ENCODE assay signal across 10 cellular contexts in the genomic region with DNA sequence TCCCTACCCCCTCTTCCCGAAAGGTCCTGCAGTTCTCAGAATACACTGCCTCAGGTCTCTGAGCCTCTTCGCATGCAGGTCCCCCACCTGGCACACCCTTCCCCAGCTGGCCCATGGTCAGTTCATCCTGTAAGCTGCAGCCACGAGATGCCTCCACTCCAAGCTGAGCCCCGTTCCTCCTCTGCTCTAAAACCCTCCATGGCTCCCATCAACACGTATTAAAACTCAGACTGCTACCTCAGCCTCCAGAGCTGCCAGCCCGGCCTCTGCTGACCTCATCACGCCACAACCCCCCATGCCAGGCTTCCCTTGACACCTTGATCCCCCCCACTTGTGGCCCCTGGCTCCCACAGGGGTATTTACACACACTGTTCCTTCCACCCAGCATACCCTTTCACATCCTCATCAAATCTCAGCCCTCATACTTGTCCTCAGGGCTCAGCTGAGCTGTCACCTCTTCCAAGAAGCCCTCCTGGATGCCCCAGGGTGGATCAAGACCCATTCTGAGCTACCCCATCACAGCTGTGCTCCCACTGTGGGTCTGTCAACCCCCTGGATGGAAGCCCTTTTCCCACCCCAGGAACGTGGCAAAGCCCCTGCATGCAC. TPM values are rescaled to one million over a fixed set of nuclear protein-coding genes. Genes with fewer than 3 reads are reported as not detected.
DNase-seq lines count a peak whose midpoint lies in the region; ATAC-seq and TF ChIP-seq lines count a peak whose summit lies in the region.
"Had no signal": no experiment of that assay in that cellular context is flagged by ENCODE, and none has a peak within 500 bp of the region (broad histone marks: within the 10 kb centered on the region; RNA-seq: fewer than 3 reads in every experiment).

No MANE protein-coding gene starts in this region.

- H3K4me1 ChIP-seq in heart right ventricle (peaks cover 0 to 47% (median 24%) of the 10 kb centered on the region in 9 donors), colonic mucosa (no peaks in the 10 kb centered on the region), MM.1S (ENCODE audit: low read length) (peaks cover 19% of the 10 kb centered on the region)
- peaks cover 6 to 11% of the 10 kb centered on the region in 2 donors for H3K4me1 ChIP-seq in naive thymus-derived CD4-positive, alpha-beta T cell (ENCODE audit: control insufficient read depth in 2 of 2, insufficient read depth in 2 of 2, low read length in 2 of 2)

- no peak overlapping the region for H3K4me2 ChIP-seq in MM.1S (ENCODE audit: low read depth, low read length)

- no peaks in the 10 kb centered on the region for H4K20me1 ChIP-seq in MM.1S (ENCODE audit: insufficient read depth, low read length)

- intact Hi-C loops in heart right ventricle (cut with DNase I) (no loop called here), Right ventricle myocardium superior (cut with DNase I) (no loop called here), colonic mucosa (cut with DNase I) (no loop called here)
- intact Hi-C loops in naive thymus-derived CD4-positive, alpha-beta T cell (cut with micrococcal nuclease): no loop called here

- peak overlapping the region in 1 of 2 donors; percentile 46 for H3K9ac ChIP-seq in colonic mucosa (ENCODE audit: low read depth in 2 of 2, low read length in 2 of 2)
- no peak overlapping the region for H3K9ac ChIP-seq in MM.1S (ENCODE audit: low read length)

- no peaks in the 10 kb centered on the region for H3K9me3 Mint-ChIP-seq in naive thymus-derived CD4-positive, alpha-beta T cell
- no peaks in the 10 kb centered on the region for H3K9me3 Mint-ChIP-seq in type B pancreatic cell
- H3K9me3 Mint-ChIP-seq: activated CD4-positive, alpha-beta T cell treated with anti-CD3 and anti-CD28 coated beads, Interleukin-2, amount 10 ng/mL, durations not matched to agents 24 days and 14 days had no signal

- no peak for ATAC-seq in heart right ventricle
- no peak for ATAC-seq in Right ventricle myocardium superior (ENCODE audit: poor library complexity)
- ATAC-seq in naive thymus-derived CD4-positive, alpha-beta T cell: no peak
- no peak for ATAC-seq in omental fat pad (ENCODE audit: low FRiP score)

- H3K36me3 Mint-ChIP-seq in naive thymus-derived CD4-positive, alpha-beta T cell: peaks cover 0 to 4% (median 0%) of the 10 kb centered on the region in 5 donors
- H3K36me3 Mint-ChIP-seq in type B pancreatic cell: peaks cover 3% of the 10 kb centered on the region

- H3K4me3 ChIP-seq in heart right ventricle: peak overlapping the region in 9 of 10 donors; percentile 64 to 80 (median 75)
- peak overlapping the region; percentile 45 for H3K4me3 ChIP-seq in colonic mucosa
- no peak overlapping the region for H3K4me3 ChIP-seq in naive thymus-derived CD4-positive, alpha-beta T cell (ENCODE audit: low read length)
- H3K4me3 ChIP-seq in MM.1S (ENCODE audit: low read length): no peak overlapping the region

- peaks cover 0 to 23% (median 14%) of the 10 kb centered on the region in 7 donors for H3K4me1 Mint-ChIP-seq in naive thymus-derived CD4-positive, alpha-beta T cell
- H3K4me1 Mint-ChIP-seq in type B pancreatic cell (ENCODE audit: unreplicated experiment): peaks cover 20% of the 10 kb centered on the region
- H3K4me1 Mint-ChIP-seq: activated CD4-positive, alpha-beta T cell treated with anti-CD3 and anti-CD28 coated beads, Interleukin-2, amount 10 ng/mL, durations not matched to agents 24 days and 14 days had no signal

- H3K27ac ChIP-seq in heart right ventricle: peak overlapping the region in 5 of 10 donors; percentile 35 to 85 (median 77)
- no peak overlapping the region for H3K27ac ChIP-seq in colonic mucosa
- no peak overlapping the region for H3K27ac ChIP-seq in naive thymus-derived CD4-positive, alpha-beta T cell (ENCODE audit: low read depth, low read length)
- H3K27ac ChIP-seq in MM.1S (ENCODE audit: low read length): no peak overlapping the region

- H3K9me3 ChIP-seq in heart right ventricle (no peaks in the 10 kb centered on the region), colonic mucosa (no peaks in the 10 kb centered on the region), MM.1S (replicated peaks; ENCODE audit: insufficient read depth, low read length) (no peaks in the 10 kb centered on the region)
- no peaks in the 10 kb centered on the region for H3K9me3 ChIP-seq in naive thymus-derived CD4-positive, alpha-beta T cell (ENCODE audit: control insufficient read depth in 2 of 3, low read length in 3 of 3)

- H3K36me3 ChIP-seq in heart right ventricle (no peaks in the 10 kb centered on the region), colonic mucosa (no peaks in the 10 kb centered on the region), MM.1S (replicated peaks; ENCODE audit: insufficient read depth, low read length) (no peaks in the 10 kb centered on the region)
- H3K36me3 ChIP-seq in naive thymus-derived CD4-positive, alpha-beta T cell (ENCODE audit: control insufficient read depth in 2 of 3, insufficient read depth in 3 of 3, low read length in 3 of 3): no peaks in the 10 kb centered on the region

- H3K9me2 ChIP-seq in MM.1S (replicated peaks; ENCODE audit: insufficient read depth, low read length): no peaks in the 10 kb centered on the region

- no peaks in the 10 kb centered on the region for H3K79me2 ChIP-seq in MM.1S (ENCODE audit: low read length)

- 74 to 86% methylated on average over 8 of the region's 8 CpGs for WGBS in heart right ventricle, 2 donors

- peaks cover 0 to 26% (median 10%) of the 10 kb centered on the region in 5 donors for H3K27me3 Mint-ChIP-seq in naive thymus-derived CD4-positive, alpha-beta T cell
- no peaks in the 10 kb centered on the region for H3K27me3 Mint-ChIP-seq in type B pancreatic cell

- DNase-seq in heart right ventricle (no peak), Right ventricle myocardium superior (no peak), colonic mucosa (no peak), type B pancreatic cell (ENCODE audit: extremely low spot score, unreplicated experiment) (no peak), omental fat pad (ENCODE audit: low spot score) (no peak), germinal center (ENCODE audit: low spot score) (no peak), MM.1S (no peak)
- DNase-seq in naive thymus-derived CD4-positive, alpha-beta T cell: no peak
- DNase-seq: activated CD4-positive, alpha-beta T cell treated with anti-CD3 and anti-CD28 coated beads, Interleukin-2, amount 10 ng/mL, durations not matched to agents 24 days and 14 days; effector CD4-positive, alpha-beta T cell had no signal

- H3F3A ChIP-seq in MM.1S (ENCODE audit: insufficient read depth, low read length): no peaks in the 10 kb centered on the region

- peak overlapping the region in 4 of 9 donors; percentile 3 to 91 (median 38) for H3K27ac Mint-ChIP-seq in naive thymus-derived CD4-positive, alpha-beta T cell
- peak overlapping the region; percentile 6 for H3K27ac Mint-ChIP-seq in type B pancreatic cell
- H3K27ac Mint-ChIP-seq: activated CD4-positive, alpha-beta T cell treated with anti-CD3 and anti-CD28 coated beads, Interleukin-2, amount 10 ng/mL, durations not matched to agents 24 days and 14 days had no signal

- CTCF ChIA-PET in naive thymus-derived CD4-positive, alpha-beta T cell (lab: Charles Lee): no interaction called here

- H3K27me3 ChIP-seq in heart right ventricle (peaks cover 0 to 41% (median 14%) of the 10 kb centered on the region in 7 donors), colonic mucosa (peaks cover 13% of the 10 kb centered on the region), MM.1S (replicated peaks; ENCODE audit: insufficient read depth, low read length) (peaks cover 78% of the 10 kb centered on the region)
- no peaks in the 10 kb centered on the region for H3K27me3 ChIP-seq in naive thymus-derived CD4-positive, alpha-beta T cell (ENCODE audit: control insufficient read depth in 2 of 2, insufficient read depth in 2 of 2, low read length in 2 of 2)

- no peak overlapping the region for H2AFZ ChIP-seq in MM.1S (ENCODE audit: low read length)

- TF ChIP-seq CTCF in heart right ventricle (IDR thresholded peaks at IDR 0.05) (no peak), colonic mucosa (IDR thresholded peaks at IDR 0.05) (no peak), type B pancreatic cell (conservative IDR thresholded peaks at IDR 0.05) (no peak), omental fat pad (IDR thresholded peaks at IDR 0.05) (no peak), MM.1S (IDR thresholded peaks at IDR 0.05; ENCODE audit: low read length) (no peak)

- POLR2A ChIA-PET in naive thymus-derived CD4-positive, alpha-beta T cell (lab: Charles Lee): no interaction called here

- H3K4me3 Mint-ChIP-seq in naive thymus-derived CD4-positive, alpha-beta T cell: peak overlapping the region in 9 of 10 donors; percentile 62 to 85 (median 74)
- H3K4me3 Mint-ChIP-seq in type B pancreatic cell: peak overlapping the region; percentile 85

RNA-seq across cellular contexts. Expression of a gene that starts 48.9 kb away (rescaled TPM):
- total RNA-seq in heart right ventricle (10 to 100 TPM; 25.5 to 74.7 (median 33.1) TPM), Right ventricle myocardium superior (51.5 TPM), colonic mucosa (10 to 100 TPM in 1 of 2 donors, 1 to 10 TPM in 1; 7.9 to 15.6 TPM), type B pancreatic cell (ENCODE audit: low replicate concordance) (73.3 and 234 TPM in 2 replicates), omental fat pad (100 to 1,000 TPM; 238 to 530 (median 338) TPM)
- polyA plus RNA-seq in heart right ventricle: 10 to 100 TPM in 1 of 2 donors, 1 to 10 TPM in 1; 4.9 to 20.2 TPM
- 1 to 10 TPM in 4 of 5 experiments, not detected in 1; 2.5 to 9.3 (median 5.0) TPM for total RNA-seq in naive thymus-derived CD4-positive, alpha-beta T cell
- 1 to 10 TPM in 1 of 2 donors, under 1 TPM in 1; 0.51 to 2.0 TPM for polyA plus RNA-seq in naive thymus-derived CD4-positive, alpha-beta T cell

Comparison
In these comparisons a context has a peak if more than half of its experiments do, and no peak if none do; other contexts are left out.
1. H3K4me3 ChIP-seq: peak in heart right ventricle (9 of 10) and colonic mucosa (single experiment); none in naive thymus-derived CD4-positive, alpha-beta T cell (single experiment) and MM.1S (single experiment).